1 cellular context compared by ENCODE assay signal in the genomic region with DNA sequence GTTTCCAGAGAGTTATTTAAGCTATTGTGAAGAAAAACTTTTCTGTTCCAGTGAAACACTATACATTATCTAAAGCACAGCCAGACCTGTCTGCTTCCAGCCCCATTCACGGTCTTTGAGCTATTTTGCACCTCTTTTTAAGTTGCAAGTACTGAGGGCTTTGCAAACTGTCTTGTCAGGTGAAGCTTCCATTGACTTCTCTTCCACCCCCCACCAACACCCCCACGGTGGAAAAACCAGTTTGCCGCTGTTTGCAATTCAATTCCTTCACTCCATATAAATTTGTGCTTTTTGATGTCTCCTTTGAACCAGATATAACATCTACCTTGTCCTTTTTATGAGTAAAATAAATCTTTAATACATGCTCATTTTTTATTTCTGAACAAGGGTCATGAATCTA.
TF ChIP-seq lines count a peak whose summit lies in the region.

No MANE protein-coding gene starts in this region.

TF ChIP-seq in GM23338, 12 proteins besides CTCF, POLR2A, EP300 and RAD21 (continued from another document):
- TF ChIP-seq ETS1 (IDR thresholded peaks at IDR 0.05): no peak
